Comparison of ENCODE assay signal across 2 cellular contexts in the genomic region with DNA sequence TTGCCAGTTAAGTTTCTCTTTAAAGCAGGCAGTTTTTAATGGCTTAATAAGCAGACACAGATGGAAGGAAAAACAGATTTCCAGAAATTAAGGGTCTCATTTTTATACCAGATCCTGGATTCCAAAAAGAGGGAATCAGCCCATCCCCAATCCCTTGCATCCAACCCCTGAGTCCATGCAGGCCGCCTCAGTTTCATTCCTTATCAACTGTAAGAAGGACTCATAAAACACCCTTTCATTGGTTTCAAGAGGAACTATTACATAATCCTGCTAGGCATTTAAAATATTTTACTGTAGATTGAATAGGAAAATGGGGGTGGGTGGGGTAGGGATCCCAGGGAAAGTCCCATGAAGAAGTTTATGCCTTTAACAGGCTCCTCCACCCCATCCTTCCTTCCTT.
TF ChIP-seq lines count a peak whose summit lies in the region.

No MANE protein-coding gene starts in this region.

TF ChIP-seq in SK-N-SH, 30 proteins besides CTCF, POLR2A, EP300 and RAD21 (continued from another document):
- TF ChIP-seq, protein P1, sequence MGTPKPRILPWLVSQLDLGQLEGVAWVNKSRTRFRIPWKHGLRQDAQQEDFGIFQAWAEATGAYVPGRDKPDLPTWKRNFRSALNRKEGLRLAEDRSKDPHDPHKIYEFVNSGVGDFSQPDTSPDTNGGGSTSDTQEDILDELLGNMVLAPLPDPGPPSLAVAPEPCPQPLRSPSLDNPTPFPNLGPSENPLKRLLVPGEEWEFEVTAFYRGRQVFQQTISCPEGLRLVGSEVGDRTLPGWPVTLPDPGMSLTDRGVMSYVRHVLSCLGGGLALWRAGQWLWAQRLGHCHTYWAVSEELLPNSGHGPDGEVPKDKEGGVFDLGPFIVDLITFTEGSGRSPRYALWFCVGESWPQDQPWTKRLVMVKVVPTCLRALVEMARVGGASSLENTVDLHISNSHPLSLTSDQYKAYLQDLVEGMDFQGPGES (IDR thresholded peaks at IDR 0.05; ENCODE audit: low read depth, low read length) = no peak
- TF ChIP-seq POLR2AphosphoS5 (IDR thresholded peaks at IDR 0.05; ENCODE audit: low read depth, low read length) = no peak
- no peak for TF ChIP-seq USF2 (IDR thresholded peaks at IDR 0.05; ENCODE audit: borderline replicate concordance, low read depth, low read length)
- TF ChIP-seq ELF1 (IDR thresholded peaks at IDR 0.05) = no peak
- no peak for TF ChIP-seq MEF2A (IDR thresholded peaks at IDR 0.05; ENCODE audit: borderline replicate concordance, low read depth)
- TF ChIP-seq TEAD4 (IDR thresholded peaks at IDR 0.05; ENCODE audit: borderline replicate concordance, insufficient read depth) = no peak
- no peak for TF ChIP-seq RFX5 (IDR thresholded peaks at IDR 0.05; ENCODE audit: low read length)
- TF ChIP-seq GABPA (IDR thresholded peaks at IDR 0.05; ENCODE audit: low read depth) = no peak
- TF ChIP-seq SIN3A (IDR thresholded peaks at IDR 0.05; ENCODE audit: borderline replicate concordance, low read depth, low read length) = no peak
- TF ChIP-seq FOXM1 (IDR thresholded peaks at IDR 0.05; ENCODE audit: low read depth) = no peak
- TF ChIP-seq, protein P2, sequence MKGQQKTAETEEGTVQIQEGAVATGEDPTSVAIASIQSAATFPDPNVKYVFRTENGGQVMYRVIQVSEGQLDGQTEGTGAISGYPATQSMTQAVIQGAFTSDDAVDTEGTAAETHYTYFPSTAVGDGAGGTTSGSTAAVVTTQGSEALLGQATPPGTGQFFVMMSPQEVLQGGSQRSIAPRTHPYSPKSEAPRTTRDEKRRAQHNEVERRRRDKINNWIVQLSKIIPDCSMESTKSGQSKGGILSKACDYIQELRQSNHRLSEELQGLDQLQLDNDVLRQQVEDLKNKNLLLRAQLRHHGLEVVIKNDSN (IDR thresholded peaks at IDR 0.05; ENCODE audit: borderline replicate concordance, low read depth) = no peak
TF ChIP-seq in SK-N-SH: peak in this region for 0.

TF ChIP-seq in SK-N-SH treated with all-trans-retinoic acid at 6 μM for 48 hours, 23 proteins besides CTCF, POLR2A, EP300 and RAD21 (continued from another document):
- no peak for TF ChIP-seq ZNF70 (CRISPR knock-in tag; IDR thresholded peaks at IDR 0.05)
- no peak for TF ChIP-seq CSRNP3 (CRISPR knock-in tag; IDR thresholded peaks at IDR 0.05)
- no peak for TF ChIP-seq PPARA (CRISPR knock-in tag; IDR thresholded peaks at IDR 0.05; ENCODE audit: borderline replicate concordance)
- TF ChIP-seq ZC3H10 (CRISPR knock-in tag; IDR thresholded peaks at IDR 0.05) = no peak
- no peak for TF ChIP-seq TCF4 (CRISPR knock-in tag; IDR thresholded peaks at IDR 0.05; ENCODE audit: borderline replicate concordance)
- no peak for TF ChIP-seq RARB (CRISPR knock-in tag; IDR thresholded peaks at IDR 0.05)
- TF ChIP-seq ISL1 (CRISPR knock-in tag; IDR thresholded peaks at IDR 0.05) = no peak
- TF ChIP-seq TOX (CRISPR knock-in tag; IDR thresholded peaks at IDR 0.05; ENCODE audit: borderline replicate concordance) = no peak
- TF ChIP-seq ZNF565 (CRISPR knock-in tag; conservative IDR thresholded peaks at IDR 0.05; ENCODE audit: low read depth) = no peak
- no peak for TF ChIP-seq ZFP3 (CRISPR knock-in tag; IDR thresholded peaks at IDR 0.05)
- no peak for TF ChIP-seq ZFP30 (CRISPR knock-in tag; IDR thresholded peaks at IDR 0.05)
